ENCODE assay signal across 17 cellular contexts in genomic region chr19:5579697-5580096, GRCh38. TPM values are rescaled to one million over a fixed set of nuclear protein-coding genes. Genes with fewer than 3 reads are reported as not detected.
DNase-seq lines count a peak whose midpoint lies in the region; ATAC-seq and TF ChIP-seq lines count a peak whose summit lies in the region.
"Had no signal": no experiment of that assay in that cellular context is flagged by ENCODE, and none has a peak within 500 bp of the region (broad histone marks: within the 10 kb centered on the region; RNA-seq: fewer than 3 reads in every experiment).

No MANE protein-coding gene starts in this region.

- H3K79me2 ChIP-seq in Loucy (ENCODE audit: insufficient read depth, low read length) = no peaks in the 10 kb centered on the region

- DNase-seq in NCI-H526 (lab: John Stamatoyannopoulos, UW) = no peak
- DNase-seq: AML-193; CD4-positive, CD25-positive, alpha-beta regulatory T cell; GDM1; Kasumi-1; MM.1S; NCI-H2171 treated with DMSO at 0.1 percent for 48 hours; NCI-H446; Peyer's patch had no signal

- H3K27ac Mint-ChIP-seq in brain (peak overlapping the region in 3 of 5 experiments; percentile 58 to 90 (median 83)), nephron (peak overlapping the region; percentile 78 to 97 (median 94))
- H3K27ac Mint-ChIP-seq: IgD-negative memory B cell had no signal

- TF ChIP-seq CTCF in Loucy (conservative IDR thresholded peaks at IDR 0.05; ENCODE audit: low read length) = no peak
- TF ChIP-seq CTCF in brain (conservative IDR thresholded peaks at IDR 0.05) = no peak
- TF ChIP-seq CTCF in nephron (IDR thresholded peaks at IDR 0.05; ENCODE audit: unreplicated experiment in 3 of 3) = no peak

- H3K4me2 ChIP-seq in Loucy (ENCODE audit: low read depth, low read length, poor library complexity, severe bottlenecking) = peak overlapping the region; percentile 52

- H4K20me1 ChIP-seq in Loucy (ENCODE audit: insufficient read depth, low read length, poor library complexity, severe bottlenecking) = no peaks in the 10 kb centered on the region

- H3K9me2 ChIP-seq in Loucy (replicated peaks; ENCODE audit: low read depth, low read length) = no peaks in the 10 kb centered on the region

- H3K36me3 ChIP-seq in Loucy (ENCODE audit: insufficient read depth, low read length) = peaks cover 3% of the 10 kb centered on the region; the same call in 1 of the 2 replicates

- H3K9me3 ChIP-seq in Loucy (ENCODE audit: insufficient read depth, low read depth, low read length) = no peaks in the 10 kb centered on the region
- H3K9me3 ChIP-seq: Peyer's patch, SJSA1 had no signal

- no peak for ATAC-seq in GM21529 (IDR thresholded peaks at IDR 0.05; ENCODE audit: unreplicated experiment)
- ATAC-seq in HG02642 (IDR thresholded peaks at IDR 0.05; ENCODE audit: poor library complexity, unreplicated experiment) = no peak
- no peak for ATAC-seq in GM21367 (IDR thresholded peaks at IDR 0.05; ENCODE audit: unreplicated experiment)

- H3K36me3 Mint-ChIP-seq in brain (peaks cover 12% of the 10 kb centered on the region), nephron (ENCODE audit: low read depth) (peaks cover 4% of the 10 kb centered on the region)
- H3K36me3 Mint-ChIP-seq: CD4-positive, CD25-positive, alpha-beta regulatory T cell; IgD-negative memory B cell had no signal

- H3K27me3 Mint-ChIP-seq in brain (no peaks in the 10 kb centered on the region), nephron (ENCODE audit: low read depth) (peaks cover 6% of the 10 kb centered on the region)
- H3K27me3 Mint-ChIP-seq: CD4-positive, CD25-positive, alpha-beta regulatory T cell; IgD-negative memory B cell had no signal

- H3K4me1 Mint-ChIP-seq in brain (peaks cover 31% of the 10 kb centered on the region), nephron (peaks cover 16% of the 10 kb centered on the region)

- H3K9me3 Mint-ChIP-seq in brain (no peaks in the 10 kb centered on the region), nephron (no peaks in the 10 kb centered on the region)
- H3K9me3 Mint-ChIP-seq: IgD-negative memory B cell had no signal

- H3K4me3 ChIP-seq in Loucy (ENCODE audit: low read length, poor library complexity, severe bottlenecking) = peak overlapping the region; percentile 22
- H3K4me3 ChIP-seq: Peyer's patch, SJSA1 had no signal

- peaks cover 16% of the 10 kb centered on the region for H3K4me1 ChIP-seq in Loucy (ENCODE audit: insufficient read depth, low read length, poor library complexity, severe bottlenecking)

- no peaks in the 10 kb centered on the region for H3K27me3 ChIP-seq in Loucy (ENCODE audit: insufficient read depth, low read length, poor library complexity, severe bottlenecking)
- H3K27me3 ChIP-seq: Peyer's patch, SJSA1 had no signal

- H3F3A ChIP-seq in Loucy (ENCODE audit: low read depth) = no peaks in the 10 kb centered on the region

- H3K9ac ChIP-seq in Loucy (ENCODE audit: low read depth, low read length, poor library complexity, severe bottlenecking) = peak overlapping the region; percentile 56

- H2AFZ ChIP-seq in Loucy (ENCODE audit: low read length) = no peak overlapping the region

- no peak overlapping the region for H3K4me3 Mint-ChIP-seq in brain
- H3K4me3 Mint-ChIP-seq in nephron = peak overlapping the region in 1 of 3 experiments; percentile 48
- H3K4me3 Mint-ChIP-seq: CD4-positive, CD25-positive, alpha-beta regulatory T cell; IgD-negative memory B cell had no signal

RNA-seq across cellular contexts. Expression of gene TINCR, which starts 11.9 kb away (rescaled TPM):
- polyA plus RNA-seq in brain (ENCODE audit: insufficient read depth, low read depth, low replicate concordance) = 1.7 TPM
- polyA plus RNA-seq: CD4-positive, CD25-positive, alpha-beta regulatory T cell; IgD-negative memory B cell had no signal

RNA-seq across cellular contexts. Expression of gene SAFB2, which starts 42.9 kb away (rescaled TPM):
- polyA plus RNA-seq in brain (ENCODE audit: insufficient read depth, low read depth, low replicate concordance) = 40.9 TPM

RNA-seq across cellular contexts. Expression of gene SAFB, which starts 43.2 kb away (rescaled TPM):
- 125 TPM for polyA plus RNA-seq in brain (ENCODE audit: insufficient read depth, low read depth, low replicate concordance)
